14 cellular contexts compared by ENCODE assay signal in the genomic region with DNA sequence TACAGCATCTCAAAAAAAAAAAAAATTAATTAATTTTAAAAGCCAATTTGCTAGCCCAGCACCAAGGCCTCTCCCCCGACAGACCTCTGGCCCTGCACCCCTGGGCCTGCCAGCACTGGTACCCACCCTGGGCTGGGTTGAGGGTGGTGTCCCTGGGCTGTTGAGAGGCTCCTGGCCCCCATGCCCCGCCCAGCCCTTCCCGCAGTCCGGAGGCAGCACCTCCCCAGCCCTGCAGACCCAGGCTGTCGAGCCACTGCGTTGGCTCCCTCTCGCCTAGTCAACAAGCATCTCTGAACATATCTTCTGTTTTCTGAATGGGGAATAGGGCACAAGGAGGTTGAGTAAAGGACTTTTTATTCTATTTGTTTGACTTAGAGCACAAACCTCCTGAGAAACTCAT.
A peak's percentile ranks its signal among the peaks of the same experiment; 100 is the strongest.
DNase-seq lines count a peak whose midpoint lies in the region; ATAC-seq and TF ChIP-seq lines count a peak whose summit lies in the region.
"Had no signal": no experiment of that assay in that cellular context is flagged by ENCODE, and none has a peak within 500 bp of the region (broad histone marks: within the 10 kb centered on the region; RNA-seq: fewer than 3 reads in every experiment).

No MANE protein-coding gene starts in this region.

- H3K27ac ChIP-seq in H9 (ENCODE audit: insufficient read length, low read depth, low read length): no peak overlapping the region
- H3K27ac ChIP-seq in neuronal stem cell (replicated peaks; ENCODE audit: low read length): no peak overlapping the region
- H3K27ac ChIP-seq: BLaER1 treated with 17β-estradiol and CSF1 and Interleukin-3, amounts not matched to agents 10 nM and 100 nM; GM23248 had no signal

- no peaks in the 10 kb centered on the region for H3K79me2 ChIP-seq in H9 (ENCODE audit: insufficient read depth, low read length)

- H2AFZ ChIP-seq in H9 (ENCODE audit: low read length): no peak overlapping the region
- no peak overlapping the region for H2AFZ ChIP-seq in neuronal stem cell (ENCODE audit: low read length)
- H2AFZ ChIP-seq: GM23248 had no signal

- ATAC-seq in GM19351 (IDR thresholded peaks at IDR 0.05; ENCODE audit: unreplicated experiment): no peak
- ATAC-seq: CD8-positive, alpha-beta T cell; HCT116 had no signal

- H3K4me1 ChIP-seq in H9 (ENCODE audit: insufficient read depth, low read length): no peaks in the 10 kb centered on the region
- peaks cover 2 to 7% of the 10 kb centered on the region in 2 donors for H3K4me1 ChIP-seq in neuronal stem cell (ENCODE audit: control insufficient read depth in 2 of 2, insufficient read depth in 1 of 2, low read depth in 1 of 2, low read length in 2 of 2)

- H2BK15ac ChIP-seq in H9 (ENCODE audit: low read depth, low read length): no peak overlapping the region
- H2BK15ac ChIP-seq in neuronal stem cell (ENCODE audit: low read length): no peak overlapping the region

- H3K4me1 Mint-ChIP-seq in H9: peaks cover 0 to 4% of the 10 kb centered on the region in 2 experiments; a peak in 1 of 4 replicates

- H3K27me3 Mint-ChIP-seq in H9 (ENCODE audit: low read depth): no peaks in the 10 kb centered on the region; the same call in none of the 2 replicates

- no peak overlapping the region for H3K4me2 ChIP-seq in H9 (ENCODE audit: insufficient read depth, insufficient read length, low read length)
- H3K4me2 ChIP-seq in neuronal stem cell (ENCODE audit: insufficient read depth, low read length, poor library complexity, severe bottlenecking): no peak overlapping the region
- H3K4me2 ChIP-seq: BLaER1 treated with 17β-estradiol and CSF1 and Interleukin-3, amounts not matched to agents 10 nM and 100 nM had no signal

- no peak overlapping the region for H4K8ac ChIP-seq in H9 (replicated peaks; ENCODE audit: insufficient read length, low read depth, low read length)
- H4K8ac ChIP-seq in neuronal stem cell (ENCODE audit: low read depth, low read length): no peak overlapping the region

- no peaks in the 10 kb centered on the region for H3K36me3 Mint-ChIP-seq in H9 (ENCODE audit: insufficient read depth in 1 of 3, low read depth in 3 of 3)
- H3K36me3 Mint-ChIP-seq: CD8-positive, alpha-beta T cell had no signal

- no peak overlapping the region for H3K4me3 Mint-ChIP-seq in H9
- H3K4me3 Mint-ChIP-seq: B cell; CD8-positive, alpha-beta T cell had no signal

- H3K79me1 ChIP-seq in H9 (ENCODE audit: insufficient read depth, low read depth, low read length, poor library complexity, severe bottlenecking) (no peaks in the 10 kb centered on the region), neuronal stem cell (ENCODE audit: low read depth, low read length) (no peaks in the 10 kb centered on the region)

- H4K91ac ChIP-seq in H9 (ENCODE audit: insufficient read length, low read depth, low read length): no peak overlapping the region
- H4K91ac ChIP-seq in neuronal stem cell (ENCODE audit: low read depth, low read length, poor library complexity): no peak overlapping the region

- H3K27me3 ChIP-seq in H9 (ENCODE audit: insufficient read depth, low read length) (no peaks in the 10 kb centered on the region), neuronal stem cell (ENCODE audit: control insufficient read depth in 3 of 3, insufficient read depth in 3 of 3, low read depth in 1 of 3, low read length in 3 of 3) (peaks cover 0 to 6% (median 0%) of the 10 kb centered on the region in 3 experiments)

- no peak overlapping the region for H2BK12ac ChIP-seq in H9 (ENCODE audit: insufficient read length, low read depth, low read length)
- no peak overlapping the region for H2BK12ac ChIP-seq in neuronal stem cell (ENCODE audit: low read length)

- no peak overlapping the region for H3K4ac ChIP-seq in H9 (ENCODE audit: low read depth, low read length)
- no peak overlapping the region for H3K4ac ChIP-seq in neuronal stem cell (ENCODE audit: low read length)

- no peak overlapping the region for H4K5ac ChIP-seq in H9 (ENCODE audit: insufficient read length, low read depth, low read length)

- no peak overlapping the region for H2AK5ac ChIP-seq in H9 (ENCODE audit: insufficient read length, low read length)
- H2AK5ac ChIP-seq in neuronal stem cell (ENCODE audit: low read depth, low read length): peak overlapping the region; percentile 58

- DNase-seq in D341Med (ENCODE audit: low spot score): peak; percentile 27
- peak; percentile 25 for DNase-seq in H9
- peak; percentile 41 for DNase-seq in ecto neural progenitor cell (ENCODE audit: low spot score)
- DNase-seq in neuronal stem cell (ENCODE audit: low spot score): no peak
- no peak for DNase-seq in NCI-H1436 (lab: John Stamatoyannopoulos, UW)
- DNase-seq in amygdala (lab: John Stamatoyannopoulos, UW): no peak
- DNase-seq: Calu3; CD8-positive, alpha-beta T cell; DMS 273 treated with DMSO at 0.1 percent for 48 hours; GM23248 had no signal

- no peaks in the 10 kb centered on the region for H3K36me3 ChIP-seq in neuronal stem cell (replicated peaks in 1 of 2; ENCODE audit: control insufficient read depth in 2 of 2, insufficient read depth in 2 of 2, low read length in 2 of 2)
- H3K36me3 ChIP-seq: BLaER1 treated with 17β-estradiol and CSF1 and Interleukin-3, amounts not matched to agents 10 nM and 100 nM had no signal

- no peak overlapping the region for H2BK20ac ChIP-seq in H9 (ENCODE audit: low read depth, low read length, poor library complexity, severe bottlenecking)

- H3K9me3 ChIP-seq in H9 (ENCODE audit: control insufficient read depth, low read depth, low read length) (no peaks in the 10 kb centered on the region), neuronal stem cell (replicated peaks in 1 of 2; ENCODE audit: control insufficient read depth in 2 of 2, insufficient read depth in 1 of 2, low read depth in 1 of 2, low read length in 2 of 2) (no peaks in the 10 kb centered on the region)

- no peaks in the 10 kb centered on the region for H3K23me2 ChIP-seq in H9 (ENCODE audit: insufficient read length, low read depth, low read length, poor library complexity, severe bottlenecking)

- H3K23ac ChIP-seq in H9 (ENCODE audit: insufficient read length, low read depth, low read length): no peak overlapping the region
- no peak overlapping the region for H3K23ac ChIP-seq in neuronal stem cell (ENCODE audit: low read depth, low read length, poor library complexity)

- WGBS in H9 (ENCODE audit: extremely low coverage, insufficient read length, low lambda C conversion rate): no CpG with 5 or more reads among the region's 7 CpGs
- no CpG with 5 or more reads among the region's 7 CpGs for WGBS in neuronal stem cell (ENCODE audit: extremely low coverage in 2 of 2, insufficient read length in 2 of 2, insufficient replicate concordance in 1 of 2), 2 donors

- H3T11ph ChIP-seq in H9 (ENCODE audit: low read length): no peak overlapping the region

- H3K9ac ChIP-seq in H9 (ENCODE audit: extremely low read depth, insufficient read length, low read length) (no peak overlapping the region), neuronal stem cell (ENCODE audit: low read depth, low read length, poor library complexity) (no peak overlapping the region)
- H3K9ac ChIP-seq: BLaER1 treated with 17β-estradiol and CSF1 and Interleukin-3, amounts not matched to agents 10 nM and 100 nM; GM23248 had no signal

- no peak overlapping the region for H3K4me3 ChIP-seq in neuronal stem cell (ENCODE audit: low read length in 2 of 2)
- H3K4me3 ChIP-seq: BLaER1 treated with 17β-estradiol and CSF1 and Interleukin-3, amounts not matched to agents 10 nM and 100 nM; GM23248 had no signal

- H3K14ac ChIP-seq in H9 (ENCODE audit: insufficient read depth, low read length) (no peak overlapping the region), neuronal stem cell (ENCODE audit: low read length) (no peak overlapping the region)

- no peaks in the 10 kb centered on the region for H3K9me3 Mint-ChIP-seq in H9
- H3K9me3 Mint-ChIP-seq: CD8-positive, alpha-beta T cell had no signal

- no peak overlapping the region for H3K56ac ChIP-seq in H9 (ENCODE audit: insufficient read length, low read depth, low read length)

- no peak overlapping the region for H3K27ac Mint-ChIP-seq in H9
- H3K27ac Mint-ChIP-seq: B cell; CD8-positive, alpha-beta T cell had no signal

- no peak overlapping the region for H2BK5ac ChIP-seq in H9 (ENCODE audit: insufficient read length, low read length)
- no peak overlapping the region for H2BK5ac ChIP-seq in neuronal stem cell (ENCODE audit: low read length)

- H4K20me1 ChIP-seq in H9 (ENCODE audit: control insufficient read depth, insufficient read depth, insufficient read length): no peaks in the 10 kb centered on the region

- H3K18ac ChIP-seq in H9 (ENCODE audit: insufficient read length, low read depth, low read length): no peak overlapping the region
- H3K18ac ChIP-seq in neuronal stem cell (ENCODE audit: low read length): peak overlapping the region; percentile 72

- TF ChIP-seq CTCF in H9 (conservative IDR thresholded peaks at IDR 0.05): no peak

- H2BK120ac ChIP-seq in H9 (ENCODE audit: low read depth, low read length, poor library complexity, severe bottlenecking) (no peak overlapping the region), neuronal stem cell (ENCODE audit: low read depth, low read length) (no peak overlapping the region)

Comparison
In these comparisons a context has a peak if more than half of its experiments do, and no peak if none do; other contexts are left out.
1. DNase-seq: peak in D341Med (single experiment), H9 (single experiment) and ecto neural progenitor cell (single experiment); none in neuronal stem cell (single experiment), NCI-H1436 (single experiment) and amygdala (0 of 56).